ENCODE assay signal across 27 cellular contexts in the genomic region with DNA sequence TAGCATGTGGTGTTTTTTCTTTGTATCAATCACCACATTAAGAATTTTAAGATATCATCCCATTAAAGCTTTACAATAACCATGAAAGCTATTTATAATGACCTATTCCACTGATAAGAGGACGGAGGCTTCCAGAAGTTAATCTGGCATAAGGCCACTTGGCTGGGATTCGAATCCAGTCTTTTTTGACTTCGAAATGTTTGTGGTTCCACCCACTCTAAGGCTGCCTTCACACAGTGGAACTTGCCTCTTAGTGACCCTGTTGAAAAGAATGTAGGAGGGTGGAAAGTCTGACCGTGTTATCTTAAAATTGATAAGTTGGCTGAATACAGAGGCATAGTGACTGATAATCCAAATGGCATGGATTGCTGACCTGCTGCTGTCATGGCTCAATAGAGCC.
DNase-seq lines count a peak whose midpoint lies in the region; ATAC-seq, FAIRE-seq and TF ChIP-seq lines count a peak whose summit lies in the region.
"Had no signal": no experiment of that assay in that cellular context is flagged by ENCODE, and none has a peak within 500 bp of the region (broad histone marks: within the 10 kb centered on the region; RNA-seq: fewer than 3 reads in every experiment).

No MANE protein-coding gene starts in this region.

- no peak for TF ChIP-seq CTCF in pancreas (IDR thresholded peaks at IDR 0.05)

- no peaks in the 10 kb centered on the region for H3K36me3 ChIP-seq in pancreas
- H3K36me3 ChIP-seq: BE2C, esophagus squamous epithelium, neutrophil, thoracic aorta had no signal

- H3K4me3 ChIP-seq in right cardiac atrium (ENCODE audit: low read length) (no peak overlapping the region), pancreas (no peak overlapping the region)
- H3K4me3 ChIP-seq: esophagus squamous epithelium, psoas muscle, skin epidermis, thoracic aorta had no signal

- ATAC-seq in right cardiac atrium (peak; percentile 81 to 95), pancreas (peak; percentile 52 to 91 (median 64)), GM19351 (IDR thresholded peaks at IDR 0.05; ENCODE audit: unreplicated experiment) (no peak)
- ATAC-seq: foreskin keratinocyte; naive thymus-derived CD4-positive, alpha-beta T cell; PC-3; psoas muscle had no signal

- no peaks in the 10 kb centered on the region for H3K27me3 ChIP-seq in right cardiac atrium (ENCODE audit: control insufficient read depth, insufficient read depth)
- no peaks in the 10 kb centered on the region for H3K27me3 ChIP-seq in pancreas
- H3K27me3 ChIP-seq: BE2C, esophagus squamous epithelium, neutrophil had no signal

- DNase-seq in AG20443 (ENCODE audit: low spot score) (peak; percentile 13), amniotic epithelial cell (ENCODE audit: low read depth) (peak; percentile 21), right cardiac atrium (peak in 2 of 3 donors; percentile 16 to 47), pancreas (peak in 3 of 6 donors; percentile 15 to 46 (median 40)), C1 segment of cervical spinal cord (lab: John Stamatoyannopoulos, UW) (no peak), NAMALWA (ENCODE audit: low spot score) (no peak)
- DNase-seq in stimulated activated naive CD4-positive, alpha-beta T cell (lab: John Stamatoyannopoulos, UW), result no peak
- DNase-seq: activated CD4-positive, alpha-beta T cell treated with anti-CD3 and anti-CD28 coated beads, Interleukin-2, amount 50 U/mL, for 48 hours; activated CD4-positive, CD25-positive, alpha-beta regulatory T cell treated with anti-CD3 and anti-CD28 coated beads, Interleukin-2, amount 50 U/mL, for 72 hours; activated gamma-delta T cell treated with Interleukin-2 at 50 U/mL for 16 hours; activated T-cell treated with anti-CD3 and anti-CD28 coated beads, Interleukin-2, amount 50 U/mL, for 48 hours; BE2C; esophagus squamous epithelium; foreskin keratinocyte; head of caudate nucleus; KG1; naive thymus-derived CD4-positive, alpha-beta T cell; NCI-H2029; NCI-H526; PC-3; psoas muscle; stimulated activated naive CD4-positive, alpha-beta T cell treated with Interleukin-2 at 50 U/mL for 16 hours; T-helper 2 cell had no signal

- intact Hi-C loops in right cardiac atrium (cut with DNase I), result no loop called here
- intact Hi-C loops in pancreas (cut with DNase I), result no loop called here

- WGBS in right cardiac atrium, result 10% methylated on average over 4 of the region's 4 CpGs
- 6 to 8% methylated on average over 4 of the region's 4 CpGs for WGBS in pancreas, 2 donors

- H3K27ac ChIP-seq in right cardiac atrium (ENCODE audit: low read length), result no peak overlapping the region
- no peak overlapping the region for H3K27ac ChIP-seq in pancreas
- H3K27ac ChIP-seq: esophagus squamous epithelium, foreskin keratinocyte, neutrophil, psoas muscle, skin epidermis, thoracic aorta had no signal

- FAIRE-seq in pancreas (lab: Jason Lieb, UNC), result no peak

- H3K4me1 ChIP-seq in right cardiac atrium (ENCODE audit: control insufficient read depth, insufficient read depth, low read length), result peaks cover 5% of the 10 kb centered on the region
- peaks cover 0 to 4% (median 0%) of the 10 kb centered on the region in 3 donors for H3K4me1 ChIP-seq in pancreas
- H3K4me1 ChIP-seq: esophagus squamous epithelium, foreskin keratinocyte, psoas muscle had no signal

- H3K9me3 ChIP-seq in right cardiac atrium (ENCODE audit: control insufficient read depth, low read length) (no peaks in the 10 kb centered on the region), pancreas (no peaks in the 10 kb centered on the region)
- H3K9me3 ChIP-seq: BE2C, esophagus squamous epithelium, neutrophil, psoas muscle, thoracic aorta had no signal

Comparison
In these comparisons a context has a peak if more than half of its experiments do, and no peak if none do; other contexts are left out.
1. DNase-seq: peak in AG20443 (single experiment), amniotic epithelial cell (single experiment) and right cardiac atrium (2 of 3); none in C1 segment of cervical spinal cord (0 of 14), NAMALWA (single experiment) and stimulated activated naive CD4-positive, alpha-beta T cell (0 of 6).